Comparison of ENCODE assay signal across 8 cellular contexts in genomic region chr11:65471410-65471762, GRCh38. TPM values are rescaled to one million over a fixed set of nuclear protein-coding genes. Genes with fewer than 3 reads are reported as not detected.
A peak's percentile ranks its signal among the peaks of the same experiment; 100 is the strongest.
DNase-seq lines count a peak whose midpoint lies in the region; ATAC-seq, FAIRE-seq and TF ChIP-seq lines count a peak whose summit lies in the region.

No MANE protein-coding gene starts in this region.

- H3K27me3 ChIP-seq in PC-9 (ENCODE audit: insufficient read depth, low read depth) (no peaks in the 10 kb centered on the region), breast epithelium (no peaks in the 10 kb centered on the region)

- no peak for FAIRE-seq in kidney (lab: Jason Lieb, UNC)

- peaks cover 24% of the 10 kb centered on the region for H3K79me2 ChIP-seq in PC-9 (ENCODE audit: low read depth)

- no peak for DNase-seq in AG09319 (ENCODE audit: extremely low read depth, low read depth)
- DNase-seq in PC-9: peak; percentile 61 to 78
- DNase-seq in breast epithelium (ENCODE audit: low spot score in 2 of 2): peak in 1 of 2 donors; percentile 75
- DNase-seq in kidney: peak; percentile 88
- peak; percentile 63 for DNase-seq in stimulated activated naive CD8-positive, alpha-beta T cell treated with anti-CD3 and anti-CD28 coated beads, Interleukin-15, Interleukin-2, amounts not matched to agents 100 U/mL and 50 U/mL, for 24 hours

- no peak overlapping the region for H2AFZ ChIP-seq in PC-9

- H3K36me3 ChIP-seq in PC-9 (ENCODE audit: low read depth): no peaks in the 10 kb centered on the region
- H3K36me3 ChIP-seq in breast epithelium: no peaks in the 10 kb centered on the region
- no peaks in the 10 kb centered on the region for H3K36me3 ChIP-seq in kidney (ENCODE audit: control insufficient read depth in 1 of 2, insufficient read depth in 2 of 2, low read length in 2 of 2)

- H3K4me3 ChIP-seq in PC-9 (no peak overlapping the region), breast epithelium (peak overlapping the region; percentile 3 to 53 (median 24)), kidney (ENCODE audit: low read length in 2 of 2) (peak overlapping the region; percentile 25 to 55)

- peaks cover 57% of the 10 kb centered on the region for H3F3A ChIP-seq in PC-9 (ENCODE audit: insufficient read depth, low read depth)

- H3K27ac ChIP-seq in PC-9 (peak overlapping the region; percentile 95), breast epithelium (peak overlapping the region; percentile 94 to 95), kidney (ENCODE audit: low read depth in 2 of 2, low read length in 2 of 2) (peak overlapping the region; percentile 92 to 97)

- no peaks in the 10 kb centered on the region for H4K20me1 ChIP-seq in PC-9 (ENCODE audit: insufficient read depth)

- H3K4me1 ChIP-seq in PC-9 (replicated peaks; ENCODE audit: insufficient read depth) (peaks cover 66% of the 10 kb centered on the region), breast epithelium (peaks cover 8 to 11% of the 10 kb centered on the region in 2 donors), kidney (ENCODE audit: control insufficient read depth in 1 of 2, insufficient read depth in 1 of 2, low read depth in 1 of 2, low read length in 2 of 2) (peaks cover 12 to 17% of the 10 kb centered on the region in 2 donors)

- POLR2A ChIA-PET in PC-9 (lab: Charles Lee; ENCODE audit: unreplicated experiment): interaction anchor here (0.5 to 2.0 kb wide), 15 partner anchors 15 to 396 kb away, joined by 3 to 84 read pairs (median 9); partner anchors contain the start of genes FRMD8, MALAT1 and NEAT1

- BruUV-seq in PC-9 (replicated peaks; lab: Mats Ljungman, UMichigan): no TSS peak

- H3K9me3 ChIP-seq in PC-9 (ENCODE audit: insufficient read depth, low read depth): no peaks in the 10 kb centered on the region
- no peaks in the 10 kb centered on the region for H3K9me3 ChIP-seq in breast epithelium
- no peaks in the 10 kb centered on the region for H3K9me3 ChIP-seq in kidney (ENCODE audit: control insufficient read depth in 1 of 2, low read length in 2 of 2)

- no peaks in the 10 kb centered on the region for H3K9me2 ChIP-seq in PC-9 (ENCODE audit: insufficient read depth)

- peak overlapping the region; percentile 77 to 88 for H3K9ac ChIP-seq in kidney (ENCODE audit: low read length in 2 of 2)

- peak; percentile 23 for ATAC-seq in stimulated activated naive CD8-positive, alpha-beta T cell treated with anti-CD3 and anti-CD28 coated beads, Interleukin-15, Interleukin-2, amounts not matched to agents 100 U/mL and 50 U/mL, for 24 hours
- no peak for ATAC-seq in HG02798 (IDR thresholded peaks at IDR 0.05; ENCODE audit: poor library complexity, unreplicated experiment)
- no peak for ATAC-seq in GM21390 (IDR thresholded peaks at IDR 0.05; ENCODE audit: unreplicated experiment)

- CTCF ChIA-PET in PC-9 (lab: Charles Lee): interaction anchor here (0.6 to 1.9 kb wide), 6 partner anchors 18 to 196 kb away, joined by 4 to 43 read pairs (median 7); partner anchors contain the start of gene MALAT1

- peak; percentile 66 for TF ChIP-seq CTCF in AG09319 (IDR thresholded peaks at IDR 0.05; ENCODE audit: low read depth, low read length)
- peak; percentile 80 for TF ChIP-seq CTCF in GM12872 (IDR thresholded peaks at IDR 0.05; ENCODE audit: insufficient read depth, low read depth, low read length)
- peak; percentile 61 for TF ChIP-seq CTCF in PC-9 (conservative IDR thresholded peaks at IDR 0.05)
- TF ChIP-seq CTCF in breast epithelium (IDR thresholded peaks at IDR 0.05): peak; percentile 5 to 64 (median 55)
- TF ChIP-seq CTCF in kidney (IDR thresholded peaks at IDR 0.05; ENCODE audit: borderline replicate concordance, extremely low read depth, insufficient read depth): peak; percentile 71

- no peak for TF ChIP-seq POLR2A in breast epithelium (IDR thresholded peaks at IDR 0.05)

- peak overlapping the region; percentile 59 for H3K4me2 ChIP-seq in PC-9

- intact Hi-C loops in PC-9 (cut with micrococcal nuclease; ENCODE audit: unreplicated experiment) (loop anchor here (1.0 kb wide), 1 partner anchor 39 kb away; no protein-coding TSS in a partner anchor), breast epithelium (cut with DNase I; ENCODE audit: low total_unique reads) (no loop called here), kidney (cut with DNase I) (no loop called here)

RNA-seq across cellular contexts. Expression of gene MALAT1, which starts 27.5 kb away (rescaled TPM):
- total RNA-seq in PC-9 (2021) (6,494 and 7,852 TPM in 2 replicates), breast epithelium (over 10,000 TPM; 14,217 to 22,312 (median 18,959) TPM), kidney (15,262 TPM)
- polyA plus RNA-seq in kidney (ENCODE audit: insufficient read depth, low read depth, low replicate concordance): 219 TPM

RNA-seq across cellular contexts. Expression of gene NEAT1, which starts 48.8 kb away (rescaled TPM):
- 825 and 938 TPM in 2 replicates for total RNA-seq in PC-9 (2021)
- total RNA-seq in breast epithelium: 100 to 1,000 TPM; 323 to 391 (median 351) TPM
- 1,006 TPM for total RNA-seq in kidney
- 595 TPM for polyA plus RNA-seq in kidney (ENCODE audit: insufficient read depth, low read depth, low replicate concordance)

RNA-seq across cellular contexts. Expression of gene SCYL1, which starts 53.5 kb away (rescaled TPM):
- total RNA-seq in PC-9 (2021) (106 and 135 TPM in 2 replicates), breast epithelium (10 to 100 TPM; 74.1 to 83.4 (median 83.2) TPM), kidney (72.2 TPM)
- polyA plus RNA-seq in kidney (ENCODE audit: insufficient read depth, low read depth, low replicate concordance): 78.9 TPM
